In genomic region chr16:29876186-29876577, GRCh38 we compare ENCODE assay signal across 13 cellular contexts. TPM values are rescaled to one million over a fixed set of nuclear protein-coding genes. Genes with fewer than 3 reads are reported as not detected.
DNase-seq lines count a peak whose midpoint lies in the region; ATAC-seq and TF ChIP-seq lines count a peak whose summit lies in the region.
"Had no signal": no experiment of that assay in that cellular context is flagged by ENCODE, and none has a peak within 500 bp of the region (broad histone marks: within the 10 kb centered on the region; RNA-seq: fewer than 3 reads in every experiment).

No MANE protein-coding gene starts in this region.

- intact Hi-C loops in breast epithelium (cut with DNase I; ENCODE audit: low total_unique reads) = no loop called here
- intact Hi-C loops in MCF 10A (cut with micrococcal nuclease) = no loop called here

- BruUV-seq in MCF 10A (replicated peaks; lab: Mats Ljungman, UMichigan) = no TSS peak

- H3K27me3 ChIP-seq in breast epithelium (peaks cover 0 to 13% of the 10 kb centered on the region in 2 donors), thymus (ENCODE audit: control insufficient read depth, insufficient read depth) (peaks cover 20% of the 10 kb centered on the region), SJCRH30 (no peaks in the 10 kb centered on the region; the same call in 1 of the 2 replicates)

- no peak overlapping the region for H3K27ac ChIP-seq in breast epithelium
- H3K27ac ChIP-seq in thymus (ENCODE audit: low read depth) = no peak overlapping the region
- H3K27ac ChIP-seq in SJCRH30 = no peak overlapping the region
- H3K27ac ChIP-seq: C4-2B, RWPE1 had no signal

- H3K4me1 Mint-ChIP-seq in MCF 10A (ENCODE audit: insufficient read depth, unreplicated experiment) = no peaks in the 10 kb centered on the region
- peaks cover 5% of the 10 kb centered on the region for H3K4me1 Mint-ChIP-seq in activated naive CD8-positive, alpha-beta T cell treated with anti-CD3 and anti-CD28 coated beads for 36 hours
- H3K4me1 Mint-ChIP-seq in immature natural killer cell = peaks cover 22% of the 10 kb centered on the region in 2 donors

- CTCF ChIA-PET in MCF 10A (lab: Yijun Ruan, JAX) = interaction anchor here (0.6 kb wide), 1 partner anchor 13 kb away, joined by 4 read pairs; no protein-coding TSS in a partner anchor

- no peak for ATAC-seq in GM21723 (IDR thresholded peaks at IDR 0.05; ENCODE audit: unreplicated experiment)

- H3K27ac Mint-ChIP-seq in MCF 10A (ENCODE audit: low read depth, unreplicated experiment) (no peak overlapping the region), immature natural killer cell (no peak overlapping the region)
- no peak overlapping the region for H3K27ac Mint-ChIP-seq in activated naive CD8-positive, alpha-beta T cell treated with anti-CD3 and anti-CD28 coated beads for 36 hours

- TF ChIP-seq CTCF in breast epithelium (IDR thresholded peaks at IDR 0.05) = no peak
- TF ChIP-seq CTCF in MCF 10A (IDR thresholded peaks at IDR 0.05; ENCODE audit: unreplicated experiment) = no peak

- DNase-seq in breast epithelium (ENCODE audit: low spot score in 2 of 2) (no peak), MCF 10A (ENCODE audit: unreplicated experiment) (no peak), immature natural killer cell (no peak), SJCRH30 (no peak), NCI-H510A (lab: John Stamatoyannopoulos, UW) (no peak)
- DNase-seq in activated naive CD8-positive, alpha-beta T cell treated with anti-CD3 and anti-CD28 coated beads for 36 hours = no peak
- DNase-seq: left colon, NCI-H2029 had no signal

- H3K27me3 Mint-ChIP-seq in MCF 10A (ENCODE audit: insufficient read depth, unreplicated experiment) (peaks cover 10% of the 10 kb centered on the region), immature natural killer cell (ENCODE audit: low read depth in 3 of 3) (peaks cover 5 to 16% (median 16%) of the 10 kb centered on the region in 3 donors)
- peaks cover 37% of the 10 kb centered on the region for H3K27me3 Mint-ChIP-seq in activated naive CD8-positive, alpha-beta T cell treated with anti-CD3 and anti-CD28 coated beads for 36 hours

- H3K36me3 Mint-ChIP-seq in MCF 10A (ENCODE audit: insufficient read depth, unreplicated experiment) (peaks cover 7% of the 10 kb centered on the region), immature natural killer cell (no peaks in the 10 kb centered on the region)
- no peaks in the 10 kb centered on the region for H3K36me3 Mint-ChIP-seq in activated naive CD8-positive, alpha-beta T cell treated with anti-CD3 and anti-CD28 coated beads for 36 hours

- POLR2A ChIA-PET in MCF 10A (lab: Yijun Ruan, JAX) = no interaction called here

- H3K36me3 ChIP-seq in breast epithelium = no peaks in the 10 kb centered on the region
- no peaks in the 10 kb centered on the region for H3K36me3 ChIP-seq in thymus (ENCODE audit: control insufficient read depth, insufficient read depth)
- H3K36me3 ChIP-seq in SJCRH30 = no peaks in the 10 kb centered on the region

- H3K4me3 Mint-ChIP-seq in MCF 10A (ENCODE audit: unreplicated experiment) = no peak overlapping the region
- H3K4me3 Mint-ChIP-seq in activated naive CD8-positive, alpha-beta T cell treated with anti-CD3 and anti-CD28 coated beads for 36 hours = peak overlapping the region; percentile 61
- peak overlapping the region; percentile 54 to 75 (median 68) for H3K4me3 Mint-ChIP-seq in immature natural killer cell

- WGBS in thymus = 26% methylated on average over 17 of the region's 17 CpGs

- H3K4me1 ChIP-seq in breast epithelium (no peaks in the 10 kb centered on the region), thymus (ENCODE audit: control insufficient read depth, insufficient read depth, low read length) (peaks cover 4% of the 10 kb centered on the region), SJCRH30 (no peaks in the 10 kb centered on the region)

- H3K9me3 ChIP-seq in breast epithelium (no peaks in the 10 kb centered on the region), thymus (ENCODE audit: control insufficient read depth) (no peaks in the 10 kb centered on the region), SJCRH30 (replicated peaks) (no peaks in the 10 kb centered on the region)

- H3K9me3 Mint-ChIP-seq in MCF 10A (ENCODE audit: unreplicated experiment) (no peaks in the 10 kb centered on the region), immature natural killer cell (no peaks in the 10 kb centered on the region)
- no peaks in the 10 kb centered on the region for H3K9me3 Mint-ChIP-seq in activated naive CD8-positive, alpha-beta T cell treated with anti-CD3 and anti-CD28 coated beads for 36 hours

- no peak for TF ChIP-seq POLR2A in breast epithelium (IDR thresholded peaks at IDR 0.05)

- H3K4me3 ChIP-seq in breast epithelium (peak overlapping the region; percentile 7 to 53 (median 9)), thymus (ENCODE audit: low read length) (peak overlapping the region; percentile 32), SJCRH30 (no peak overlapping the region)

RNA-seq across cellular contexts. Expression of gene CDIPT, which starts 13.2 kb away (rescaled TPM):
- 100 to 1,000 TPM; 102 to 119 (median 117) TPM for total RNA-seq in breast epithelium
- total RNA-seq in MCF 10A (2022) = 41.3 and 42.7 TPM in 2 replicates
- 10 to 100 TPM; 46.8 to 50.6 TPM for total RNA-seq in activated naive CD8-positive, alpha-beta T cell treated with anti-CD3 and anti-CD28 coated beads for 36 hours
- polyA plus RNA-seq in immature natural killer cell = 100 to 1,000 TPM in 2 of 3 donors, 10 to 100 TPM in 1; 77.6 to 115 (median 110) TPM
- polyA plus RNA-seq in thymus = 73.3 TPM
- total RNA-seq in SJCRH30 (2014; rRNA removed; shearing (Covaris generic)) = 29.6 and 30.1 TPM in 2 replicates

RNA-seq across cellular contexts. Expression of gene SEZ6L2, which starts 23.2 kb away (rescaled TPM):
- total RNA-seq in breast epithelium = 1 to 10 TPM in 2 of 3 donors, under 1 TPM in 1; 0.16 to 7.2 (median 5.0) TPM
- total RNA-seq in MCF 10A (2022) = 1.9 and 3.2 TPM in 2 replicates
- total RNA-seq in activated naive CD8-positive, alpha-beta T cell treated with anti-CD3 and anti-CD28 coated beads for 36 hours = under 1 TPM in 1 of 2 experiments, not detected in 1; 0.32 TPM
- not detected for polyA plus RNA-seq in immature natural killer cell
- 0.98 TPM for polyA plus RNA-seq in thymus
- not detected in 2 replicates for total RNA-seq in SJCRH30 (2014; rRNA removed; shearing (Covaris generic))

RNA-seq across cellular contexts. Expression of gene ASPHD1, which starts 24.1 kb away (rescaled TPM):
- total RNA-seq in breast epithelium (1 to 10 TPM in 2 of 3 donors, not detected in 1; 1.3 to 2.5 TPM), MCF 10A (2022) (4.8 and 5.7 TPM in 2 replicates)
- total RNA-seq in activated naive CD8-positive, alpha-beta T cell treated with anti-CD3 and anti-CD28 coated beads for 36 hours = 1 to 10 TPM; 1.3 to 2.0 TPM
- polyA plus RNA-seq in immature natural killer cell (not detected), thymus (0.46 TPM)
- total RNA-seq in SJCRH30 (2014; rRNA removed; shearing (Covaris generic)) = 0.06 and 0.35 TPM in 2 replicates
- total RNA-seq: skeletal muscle tissue had no signal

RNA-seq across cellular contexts. Expression of gene KCTD13, which starts 49.8 kb away (rescaled TPM):
- total RNA-seq in breast epithelium (10 to 100 TPM; 14.3 to 20.5 (median 18.7) TPM), MCF 10A (2022) (35.5 and 38.9 TPM in 2 replicates)
- total RNA-seq in activated naive CD8-positive, alpha-beta T cell treated with anti-CD3 and anti-CD28 coated beads for 36 hours = 10 to 100 TPM; 27.2 to 30.3 TPM
- polyA plus RNA-seq in immature natural killer cell (10 to 100 TPM in 1 of 3 donors, 1 to 10 TPM in 2; 3.5 to 13.8 (median 9.2) TPM), thymus (16.9 TPM)
- 3.5 and 5.3 TPM in 2 replicates for total RNA-seq in SJCRH30 (2014; rRNA removed; shearing (Covaris generic))

RNA-seq across cellular contexts. Expression of gene MVP, which starts 55.9 kb away (rescaled TPM):
- total RNA-seq in breast epithelium (100 to 1,000 TPM in 1 of 3 donors, 10 to 100 TPM in 2; 78.1 to 132 (median 99.7) TPM), MCF 10A (2022) (56.5 and 71.9 TPM in 2 replicates)
- total RNA-seq in activated naive CD8-positive, alpha-beta T cell treated with anti-CD3 and anti-CD28 coated beads for 36 hours = 10 to 100 TPM; 30.7 to 30.8 TPM
- polyA plus RNA-seq in immature natural killer cell (100 to 1,000 TPM; 103 to 195 (median 142) TPM), thymus (165 TPM)
- total RNA-seq in SJCRH30 (2014; rRNA removed; shearing (Covaris generic)) = 0.61 and 0.63 TPM in 2 replicates
